ENCODE assay signal across 24 cellular contexts in the genomic region with DNA sequence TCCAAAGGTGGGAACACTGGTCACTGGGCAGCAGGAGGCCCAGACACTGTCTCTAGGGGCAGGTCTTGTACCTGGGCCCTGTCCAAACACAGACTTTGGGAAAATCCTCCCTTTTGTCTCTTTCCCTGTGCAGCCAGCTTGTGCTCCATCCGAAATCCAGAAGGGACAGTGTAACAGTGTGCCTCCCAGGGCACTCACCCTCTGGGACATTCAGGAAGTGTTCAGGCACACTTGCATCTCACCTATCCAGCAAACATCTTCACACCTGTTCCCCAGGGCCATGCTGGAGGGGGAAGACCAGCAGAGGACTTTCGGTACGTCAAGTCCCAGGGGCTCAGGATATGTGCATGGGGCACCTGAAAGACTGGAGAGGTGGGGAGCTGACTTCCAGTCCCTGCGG.
"Had no signal": no experiment of that assay in that cellular context is flagged by ENCODE, and none has a peak within 500 bp of the region (broad histone marks: within the 10 kb centered on the region; RNA-seq: fewer than 3 reads in every experiment).

No MANE protein-coding gene starts in this region.

- H3K27me3 ChIP-seq: breast epithelium, heart left ventricle had no signal

- DNase-seq: activated CD4-positive, alpha-beta T cell treated with anti-CD3 and anti-CD28 coated beads for 4 hours; activated CD4-positive, alpha-beta T cell treated with anti-CD3 and anti-CD28 coated beads, Interleukin-2, amount 50 U/mL, for 48 hours; activated CD4-positive, CD25-positive, alpha-beta regulatory T cell; activated CD8-positive, alpha-beta memory T cell treated with anti-CD3 and anti-CD28 coated beads, Interleukin-2, amount 50 U/mL, for 48 hours; activated effector memory CD4-positive, alpha-beta T cell treated with Interleukin-2 at 50 U/mL for 16 hours; activated naive CD4-positive, alpha-beta T cell treated with anti-CD3 and anti-CD28 coated beads for 36 hours; activated naive CD8-positive, alpha-beta T cell treated with anti-CD3 and anti-CD28 coated beads, Interleukin-2, amount 10 ng/mL, durations not matched to agents 7 days and 5 days; activated T-cell treated with anti-CD3 and anti-CD28 coated beads, Interleukin-2, amount 50 U/mL, for 4 hours; amniotic stem cell; heart left ventricle; immature natural killer cell; midbrain; nucleus accumbens; small intestine; stimulated activated CD4-positive, alpha-beta T cell treated with anti-CD3 and anti-CD28 coated beads, Interleukin-15, amount 100 ng/mL, for 24 hours; stimulated activated naive CD4-positive, alpha-beta T cell treated with Interleukin-2 at 50 U/mL for 16 hours; SW 1271; T-helper 17 cell had no signal

- H3K4me3 Mint-ChIP-seq: activated naive CD4-positive, alpha-beta T cell treated with anti-CD3 and anti-CD28 coated beads for 36 hours; activated naive CD8-positive, alpha-beta T cell treated with anti-CD3 and anti-CD28 coated beads, Interleukin-2, amount 10 ng/mL, durations not matched to agents 7 days and 5 days; activated T-cell treated with anti-CD3 and anti-CD28 coated beads, Interleukin-2, amount 50 U/mL, for 4 hours; immature natural killer cell; natural killer cell treated with Interleukin-12 subunit alpha and Interleukin-12 subunit beta and Interleukin-15 and Interleukin-18, amount 100 ng/mL, for 72 hours; T-helper 17 cell had no signal

- H3K27me3 Mint-ChIP-seq: T-helper 17 cell had no signal

- H3K27ac Mint-ChIP-seq: activated naive CD4-positive, alpha-beta T cell treated with anti-CD3 and anti-CD28 coated beads for 36 hours; activated naive CD8-positive, alpha-beta T cell treated with anti-CD3 and anti-CD28 coated beads, Interleukin-2, amount 10 ng/mL, durations not matched to agents 7 days and 5 days; immature natural killer cell; natural killer cell treated with Interleukin-12 subunit alpha and Interleukin-12 subunit beta and Interleukin-15 and Interleukin-18, amount 100 ng/mL, for 72 hours; T-helper 17 cell had no signal

- H3K36me3 ChIP-seq: breast epithelium, left lung had no signal

- H3K27ac ChIP-seq: breast epithelium, left lung had no signal

- H3K9me3 ChIP-seq: breast epithelium, heart left ventricle, left lung had no signal

- H3K9me3 Mint-ChIP-seq: activated naive CD4-positive, alpha-beta T cell treated with anti-CD3 and anti-CD28 coated beads for 36 hours; activated naive CD8-positive, alpha-beta T cell treated with anti-CD3 and anti-CD28 coated beads, Interleukin-2, amount 10 ng/mL, durations not matched to agents 7 days and 5 days; activated T-cell treated with anti-CD3 and anti-CD28 coated beads, Interleukin-2, amount 50 U/mL, for 4 hours; immature natural killer cell; natural killer cell treated with Interleukin-12 subunit alpha and Interleukin-12 subunit beta and Interleukin-15 and Interleukin-18, amount 100 ng/mL, for 72 hours had no signal

- H3K4me1 Mint-ChIP-seq: activated naive CD8-positive, alpha-beta T cell treated with anti-CD3 and anti-CD28 coated beads, Interleukin-2, amount 10 ng/mL, durations not matched to agents 7 days and 5 days; immature natural killer cell; T-helper 17 cell had no signal

- H3K4me3 ChIP-seq: breast epithelium, coronary artery, heart left ventricle, left lung, lung had no signal

- H3K36me3 Mint-ChIP-seq: activated naive CD8-positive, alpha-beta T cell treated with anti-CD3 and anti-CD28 coated beads, Interleukin-2, amount 10 ng/mL, durations not matched to agents 7 days and 5 days; immature natural killer cell; natural killer cell treated with Interleukin-12 subunit alpha and Interleukin-12 subunit beta and Interleukin-15 and Interleukin-18, amount 100 ng/mL, for 72 hours had no signal

- ATAC-seq: activated T-cell treated with anti-CD3 and anti-CD28 coated beads, Interleukin-2, amount 50 U/mL, for 4 hours; heart left ventricle; left lung; natural killer cell treated with Interleukin-12 subunit alpha and Interleukin-12 subunit beta and Interleukin-15 and Interleukin-18, amount 100 ng/mL, for 72 hours; sciatic nerve had no signal
